ENCODE assay signal across 8 cellular contexts in genomic region chr17:40113961-40114272, GRCh38. TPM values are rescaled to one million over a fixed set of nuclear protein-coding genes. Genes with fewer than 3 reads are reported as not detected.
DNase-seq lines count a peak whose midpoint lies in the region; ATAC-seq, FAIRE-seq and TF ChIP-seq lines count a peak whose summit lies in the region.

No MANE protein-coding gene starts in this region.

- DNase-seq in EH (ENCODE audit: low read depth) = peak; percentile 76
- DNase-seq in RCC 7860 (ENCODE audit: low spot score) = peak; percentile 59
- DNase-seq in psoas muscle = no peak
- DNase-seq in NCI-H1105 treated with DMSO at 0.1 percent for 48 hours (lab: John Stamatoyannopoulos, UW) = no peak
- DNase-seq in mucosa of descending colon = no peak
- no peak for DNase-seq in GM12892 (ENCODE audit: insufficient read length)

- ATAC-seq in psoas muscle (no peak), mucosa of descending colon (no peak), HG03039 (IDR thresholded peaks at IDR 0.05; ENCODE audit: unreplicated experiment) (no peak)

- TF ChIP-seq CTCF in psoas muscle (IDR thresholded peaks at IDR 0.05) (no peak), mucosa of descending colon (IDR thresholded peaks at IDR 0.05) (no peak)

- H3K4me3 ChIP-seq in esophagus (ENCODE audit: low read depth in 1 of 2, low read length in 2 of 2) (peak overlapping the region in 1 of 2 donors; percentile 48), psoas muscle (peak overlapping the region; percentile 74), mucosa of descending colon (no peak overlapping the region)

- TF ChIP-seq POLR2A in GM12892 (IDR thresholded peaks at IDR 0.05; ENCODE audit: low read depth, low read length) = no peak

- H3K36me3 ChIP-seq in esophagus (ENCODE audit: control insufficient read depth in 2 of 2, insufficient read depth in 2 of 2, low read length in 1 of 2) (no peaks in the 10 kb centered on the region), psoas muscle (ENCODE audit: insufficient read depth in 1 of 2, low read depth in 1 of 2) (no peaks in the 10 kb centered on the region), mucosa of descending colon (ENCODE audit: low read depth) (no peaks in the 10 kb centered on the region)

- H3K4me1 ChIP-seq in esophagus (ENCODE audit: control insufficient read depth in 2 of 2, insufficient read depth in 2 of 2, low read length in 1 of 2) (peaks cover 7 to 8% of the 10 kb centered on the region in 2 donors), psoas muscle (peaks cover 56% of the 10 kb centered on the region), mucosa of descending colon (ENCODE audit: low read depth) (peaks cover 57% of the 10 kb centered on the region)

- H3K27me3 ChIP-seq in esophagus (ENCODE audit: control insufficient read depth in 1 of 2, insufficient read depth in 2 of 2, low read length in 2 of 2) (no peaks in the 10 kb centered on the region), psoas muscle (ENCODE audit: insufficient read depth in 3 of 3, low read length in 2 of 3) (no peaks in the 10 kb centered on the region)

- H3K27ac ChIP-seq in esophagus (ENCODE audit: low read depth in 2 of 2, low read length in 1 of 2) = peak overlapping the region; percentile 89 to 99
- peak overlapping the region; percentile 99 for H3K27ac ChIP-seq in psoas muscle

- FAIRE-seq in RCC 7860 (lab: Jason Lieb, UNC) (no peak), GM12892 (lab: Jason Lieb, UNC) (no peak)

- WGBS in esophagus, 2 donors = 55 to 62% methylated on average over 5 of the region's 5 CpGs
- WGBS in psoas muscle, 3 donors = 34 to 43% (median 40%) methylated on average over 5 of the region's 5 CpGs

- H3K9me3 ChIP-seq in esophagus (ENCODE audit: control insufficient read depth in 2 of 2, insufficient read depth in 1 of 2, low read depth in 1 of 2, low read length in 1 of 2) (no peaks in the 10 kb centered on the region), psoas muscle (no peaks in the 10 kb centered on the region), mucosa of descending colon (no peaks in the 10 kb centered on the region)

- intact Hi-C loops in psoas muscle (cut with DNase I) (loop anchor here (2.0 kb wide), 3 partner anchors 51 to 55 kb away; partner anchors contain the start of gene THRA (in 1 of the 2)), mucosa of descending colon (cut with DNase I, micrococcal nuclease) (loop anchor here in 1 of 2 donors (2.0 kb wide), 1 partner anchor 49 kb away; no protein-coding TSS in a partner anchor)

RNA-seq across cellular contexts. Expression of gene MSL1, which starts 7.9 kb away (rescaled TPM):
- 10 to 100 TPM; 42.1 to 59.5 TPM for polyA plus RNA-seq in esophagus
- 10 to 100 TPM; 63.3 to 75.6 (median 69.0) TPM for total RNA-seq in psoas muscle
- 10 to 100 TPM; 48.6 to 84.7 (median 56.4) TPM for polyA plus RNA-seq in psoas muscle
- 10 to 100 TPM; 83.7 to 100.0 (median 85.3) TPM for total RNA-seq in mucosa of descending colon
- 57.4 TPM for polyA plus RNA-seq in GM12892 (2012; ENCODE audit: missing spikeins)

RNA-seq across cellular contexts. Expression of gene NR1D1, which starts 13.5 kb away (rescaled TPM):
- polyA plus RNA-seq in esophagus = 10 to 100 TPM; 23.6 to 24.6 TPM
- total RNA-seq in psoas muscle = 10 to 100 TPM; 29.4 to 88.7 (median 51.0) TPM
- polyA plus RNA-seq in psoas muscle = 10 to 100 TPM; 21.4 to 41.6 (median 24.4) TPM
- 10 to 100 TPM in 2 of 3 donors, 1 to 10 TPM in 1; 9.3 to 15.0 (median 14.8) TPM for total RNA-seq in mucosa of descending colon
- polyA plus RNA-seq in GM12892 (2012; ENCODE audit: missing spikeins) = 1.2 TPM

RNA-seq across cellular contexts. Expression of gene CASC3, which starts 26.4 kb away (rescaled TPM):
- polyA plus RNA-seq in esophagus (10 to 100 TPM; 24.3 to 24.6 TPM), psoas muscle (10 to 100 TPM; 34.5 to 53.6 (median 38.6) TPM)
- total RNA-seq in psoas muscle (10 to 100 TPM; 43.9 to 76.7 (median 57.1) TPM), mucosa of descending colon (100 to 1,000 TPM in 1 of 3 donors, 10 to 100 TPM in 2; 62.2 to 134 (median 63.0) TPM)
- polyA plus RNA-seq in GM12892 (2012; ENCODE audit: missing spikeins) = 49.2 TPM

RNA-seq across cellular contexts. Expression of gene THRA, which starts 51.2 kb away (rescaled TPM):
- 10 to 100 TPM; 10.5 to 11.0 TPM for polyA plus RNA-seq in esophagus
- 10 to 100 TPM; 39.5 to 55.1 (median 42.9) TPM for total RNA-seq in psoas muscle
- polyA plus RNA-seq in psoas muscle = 10 to 100 TPM in 2 of 3 donors, 1 to 10 TPM in 1; 9.5 to 60.0 (median 29.0) TPM
- 100 to 1,000 TPM in 1 of 3 donors, 10 to 100 TPM in 2; 56.8 to 114 (median 60.0) TPM for total RNA-seq in mucosa of descending colon
- 1.5 TPM for polyA plus RNA-seq in GM12892 (2012; ENCODE audit: missing spikeins)

RNA-seq across cellular contexts. Expression of gene MED24, which starts 59.7 kb away (rescaled TPM):
- polyA plus RNA-seq in esophagus (10 to 100 TPM; 37.7 to 43.7 TPM), psoas muscle (100 to 1,000 TPM in 1 of 3 donors, 10 to 100 TPM in 2; 51.1 to 115 (median 55.9) TPM)
- total RNA-seq in psoas muscle (100 to 1,000 TPM in 2 of 4 donors, 10 to 100 TPM in 2; 56.3 to 120 (median 87.9) TPM), mucosa of descending colon (10 to 100 TPM; 76.6 to 90.2 (median 87.4) TPM)
- polyA plus RNA-seq in GM12892 (2012; ENCODE audit: missing spikeins) = 47.6 TPM

Comparison
In these comparisons a context has a peak if more than half of its experiments do, and no peak if none do; other contexts are left out.
1. DNase-seq: peak in EH (single experiment) and RCC 7860 (single experiment); none in psoas muscle (0 of 2), NCI-H1105 treated with DMSO at 0.1 percent for 48 hours (single experiment), mucosa of descending colon (0 of 3) and GM12892 (single experiment).